Comparison of ENCODE assay signal across 9 cellular contexts in the genomic region with DNA sequence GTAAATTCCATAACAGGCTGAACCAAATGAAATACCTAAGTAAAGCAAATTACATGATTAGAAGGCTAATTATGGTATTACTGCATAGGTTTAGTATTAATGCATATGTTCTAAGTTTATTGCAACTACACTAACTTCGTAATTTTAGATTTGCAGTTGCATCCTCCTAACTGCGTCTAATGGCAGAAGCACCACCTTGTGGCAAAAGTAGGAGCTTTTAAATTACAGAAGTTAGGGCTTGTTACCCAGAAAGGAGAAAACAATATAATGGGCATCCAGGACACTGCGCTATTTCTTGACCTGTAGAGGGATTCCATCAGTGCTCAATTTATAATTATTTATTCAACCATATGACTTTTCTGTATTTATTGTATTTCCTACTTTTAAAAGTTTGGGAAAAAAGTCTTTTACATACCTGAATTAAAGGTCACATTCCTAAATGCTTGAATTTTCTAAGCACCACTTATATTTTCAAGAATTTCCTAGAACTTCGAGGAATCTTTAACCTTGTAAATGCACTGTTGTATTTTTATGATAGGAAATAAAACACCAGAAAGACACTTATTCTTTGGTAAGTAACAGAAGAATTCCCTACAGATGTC. TPM values are rescaled to one million over a fixed set of nuclear protein-coding genes. Genes with fewer than 3 reads are reported as not detected.
A peak's percentile ranks its signal among the peaks of the same experiment; 100 is the strongest.
DNase-seq lines count a peak whose midpoint lies in the region; ATAC-seq and TF ChIP-seq lines count a peak whose summit lies in the region.
"Had no signal": no experiment of that assay in that cellular context is flagged by ENCODE, and none has a peak within 500 bp of the region (broad histone marks: within the 10 kb centered on the region; RNA-seq: fewer than 3 reads in every experiment).

No MANE protein-coding gene starts in this region.

- DNase-seq in NCI-H510A treated with DMSO at 0.1 percent for 48 hours (lab: John Stamatoyannopoulos, UW) (peak; percentile 12), NCI-H510A (lab: John Stamatoyannopoulos, UW) (no peak), RWPE2 (ENCODE audit: low spot score) (no peak), foreskin keratinocyte (no peak), testis (peak; percentile 34), posterior cingulate gyrus (no peak), MG63 (no peak), UCSD-AML1 (lab: John Stamatoyannopoulos, UW; ENCODE audit: unreplicated experiment) (no peak)

- H3K4me3 ChIP-seq in RWPE2 (ENCODE audit: severe bottlenecking) = no peak overlapping the region
- no peak overlapping the region for H3K4me3 ChIP-seq in testis
- H3K4me3 ChIP-seq in MG63 = no peak overlapping the region

- H3K4me1 ChIP-seq in RWPE2 (ENCODE audit: insufficient read depth, poor library complexity, severe bottlenecking) (no peaks in the 10 kb centered on the region), foreskin keratinocyte (no peaks in the 10 kb centered on the region), testis (no peaks in the 10 kb centered on the region)

- intact Hi-C loops in testis (cut with DNase I; ENCODE audit: low total_unique reads) (no loop called here), posterior cingulate gyrus (cut with DNase I) (loop anchor here (2.0 to 5.0 kb wide), 2 partner anchors 245 to 523 kb away; no protein-coding TSS in a partner anchor)

- H3K9me3 ChIP-seq in RWPE2 (ENCODE audit: severe bottlenecking) (no peaks in the 10 kb centered on the region), testis (no peaks in the 10 kb centered on the region), MG63 (no peaks in the 10 kb centered on the region)

- TF ChIP-seq CTCF in RWPE2 (IDR thresholded peaks at IDR 0.05; ENCODE audit: poor library complexity, severe bottlenecking) = peak; percentile 69
- peak; percentile 71 for TF ChIP-seq CTCF in foreskin keratinocyte (conservative IDR thresholded peaks at IDR 0.05)
- TF ChIP-seq CTCF in testis (IDR thresholded peaks at IDR 0.05) = peak; percentile 36 to 49 (median 48)

- H3K27me3 ChIP-seq in RWPE2 (ENCODE audit: insufficient read depth, poor library complexity, severe bottlenecking) = no peaks in the 10 kb centered on the region
- no peaks in the 10 kb centered on the region for H3K27me3 ChIP-seq in foreskin keratinocyte
- no peaks in the 10 kb centered on the region for H3K27me3 ChIP-seq in testis
- no peaks in the 10 kb centered on the region for H3K27me3 ChIP-seq in MG63

- WGBS in testis, 2 donors = 49 to 72% methylated on average over 4 of the region's 4 CpGs

- H3K36me3 ChIP-seq in RWPE2 (ENCODE audit: low read depth) = peaks cover 31% of the 10 kb centered on the region
- no peaks in the 10 kb centered on the region for H3K36me3 ChIP-seq in testis (ENCODE audit: low read depth, missing control alignments)
- H3K36me3 ChIP-seq in MG63 = peaks cover 2% of the 10 kb centered on the region

- no peak for TF ChIP-seq POLR2A in testis (IDR thresholded peaks at IDR 0.05)

- H3K27ac ChIP-seq in RWPE2 (ENCODE audit: poor library complexity, severe bottlenecking) (no peak overlapping the region), foreskin keratinocyte (no peak overlapping the region), testis (no peak overlapping the region)

- ATAC-seq in RWPE2 (ENCODE audit: low read depth) (peak; percentile 40; the same call in 1 of the 3 replicates), foreskin keratinocyte (no peak)

RNA-seq across cellular contexts. Expression of gene GPR83, which starts 16.3 kb away (rescaled TPM):
- not detected in 2 replicates for total RNA-seq in foreskin keratinocyte
- not detected in 2 replicates for polyA plus RNA-seq in foreskin keratinocyte
- total RNA-seq in testis = under 1 TPM; 0.74 to 0.94 TPM
- 0.45 TPM for polyA plus RNA-seq in testis (ENCODE audit: insufficient read depth, low read depth, low replicate concordance)
- not detected in 2 replicates for total RNA-seq in MG63 (2014; rRNA removed; shearing (Covaris generic); ENCODE audit: low replicate concordance)
- total RNA-seq: Daoy had no signal

Comparison
In these comparisons a context has a peak if more than half of its experiments do, and no peak if none do; other contexts are left out.
1. DNase-seq: peak in NCI-H510A treated with DMSO at 0.1 percent for 48 hours (single experiment) and testis (single experiment); none in NCI-H510A (single experiment), RWPE2 (single experiment), foreskin keratinocyte (0 of 2), posterior cingulate gyrus (0 of 10), MG63 (single experiment) and UCSD-AML1 (single experiment).
2. Peak in every context shown above with its lines, with median percentiles within 50 percentile points of each other: CTCF ChIP-seq.